14 cellular contexts compared by ENCODE assay signal in genomic region chr7:35831208-35831607, GRCh38. TPM values are rescaled to one million over a fixed set of nuclear protein-coding genes. Genes with fewer than 3 reads are reported as not detected.
A peak's percentile ranks its signal among the peaks of the same experiment; 100 is the strongest.
DNase-seq lines count a peak whose midpoint lies in the region; ATAC-seq and TF ChIP-seq lines count a peak whose summit lies in the region.
"Had no signal": no experiment of that assay in that cellular context is flagged by ENCODE, and none has a peak within 500 bp of the region (broad histone marks: within the 10 kb centered on the region; RNA-seq: fewer than 3 reads in every experiment).

No MANE protein-coding gene starts in this region.

- intact Hi-C loops in sciatic nerve (cut with DNase I), result no loop called here

- peaks cover 100% of the 10 kb centered on the region for H3K79me2 ChIP-seq in GM23248 (ENCODE audit: insufficient read depth)

- H3K4me3 ChIP-seq in GM23248, result peak overlapping the region; percentile 5; the same call in 1 of the 2 replicates
- H3K4me3 ChIP-seq: esophagus muscularis mucosa had no signal

- ATAC-seq in SK-N-SH treated with all-trans-retinoic acid at 6 μM for 48 hours (peak; percentile 84), sciatic nerve (peak; percentile 79)
- ATAC-seq: stimulated activated naive CD8-positive, alpha-beta T cell treated with anti-CD3 and anti-CD28 coated beads, Interleukin-15, amount 100 ng/mL, for 72 hours had no signal

- peaks cover 15% of the 10 kb centered on the region; the same call in 1 of the 2 replicates for H3F3A ChIP-seq in GM23248 (ENCODE audit: insufficient read depth)

- TF ChIP-seq CTCF in GM10266 (IDR thresholded peaks at IDR 0.05; ENCODE audit: control insufficient read depth, insufficient read depth, low read depth, missing control alignments) (no peak), glutamatergic neuron (IDR thresholded peaks at IDR 0.05; ENCODE audit: partially characterized antibody, unreplicated experiment) (no peak)

- H3K4me2 ChIP-seq in GM23248 (ENCODE audit: unreplicated experiment), result peak overlapping the region; percentile 50

- no peak overlapping the region for H2AFZ ChIP-seq in GM23248

- no peak overlapping the region for H3K9ac ChIP-seq in GM23248

- H3K4me1 ChIP-seq in GM23248 (ENCODE audit: insufficient read depth), result peaks cover 28% of the 10 kb centered on the region

- peaks cover 26% of the 10 kb centered on the region; the same call in 1 of the 2 replicates for H3K36me3 ChIP-seq in GM23248 (ENCODE audit: low read depth)

- H3K4me1 Mint-ChIP-seq in glutamatergic neuron (ENCODE audit: low read depth, unreplicated experiment), result peaks cover 18% of the 10 kb centered on the region

- no peaks in the 10 kb centered on the region for H3K36me3 Mint-ChIP-seq in glutamatergic neuron (ENCODE audit: unreplicated experiment)

- 0 out of 2 replicates have a peak, but pooled peaks cover 5% of the 10 kb centered on the region for H4K20me1 ChIP-seq in GM23248 (ENCODE audit: insufficient read depth)

- H3K27me3 Mint-ChIP-seq in glutamatergic neuron (ENCODE audit: unreplicated experiment), result no peaks in the 10 kb centered on the region
- H3K27me3 Mint-ChIP-seq: stimulated activated naive CD8-positive, alpha-beta T cell treated with anti-CD3 and anti-CD28 coated beads, Interleukin-15, amount 100 ng/mL, for 72 hours had no signal

- in situ Hi-C loops in GM23248 (cut with MboI), result no loop called here

- no peaks in the 10 kb centered on the region for H3K9me3 ChIP-seq in GM23248 (ENCODE audit: low read depth)
- H3K9me3 ChIP-seq: esophagus muscularis mucosa, neutrophil had no signal

- no peak overlapping the region for H3K4me3 Mint-ChIP-seq in glutamatergic neuron (ENCODE audit: unreplicated experiment)
- H3K4me3 Mint-ChIP-seq: stimulated activated naive CD8-positive, alpha-beta T cell treated with anti-CD3 and anti-CD28 coated beads, Interleukin-15, amount 100 ng/mL, for 72 hours had no signal

- H3K27me3 ChIP-seq in GM23248 (replicated peaks; ENCODE audit: insufficient read depth), result no peaks in the 10 kb centered on the region
- H3K27me3 ChIP-seq: brain microvascular endothelial cell, esophagus muscularis mucosa, neutrophil had no signal

- no peak overlapping the region for H3K27ac Mint-ChIP-seq in glutamatergic neuron (ENCODE audit: unreplicated experiment)
- H3K27ac Mint-ChIP-seq: stimulated activated naive CD8-positive, alpha-beta T cell treated with anti-CD3 and anti-CD28 coated beads, Interleukin-15, amount 100 ng/mL, for 72 hours had no signal

- H3K27ac ChIP-seq in GM23248, result no peak overlapping the region
- H3K27ac ChIP-seq: brain microvascular endothelial cell, neutrophil had no signal

- DNase-seq in GM23248, result peak; percentile 25
- peak; percentile 34 for DNase-seq in foreskin melanocyte
- no peak for DNase-seq in sciatic nerve (ENCODE audit: low spot score)
- DNase-seq in NCI-H526 treated with DMSO at 0.1 percent for 48 hours (lab: John Stamatoyannopoulos, UW), result no peak
- DNase-seq in GM10266 (ENCODE audit: extremely low spot score), result no peak
- no peak for DNase-seq in glutamatergic neuron
- DNase-seq: activated T-cell treated with anti-CD3 and anti-CD28 coated beads, Interleukin-2, amount 50 U/mL, for 1 hour; brain microvascular endothelial cell; NCI-H510A treated with DMSO at 0.1 percent for 48 hours; SHP77 treated with DMSO at 0.1 percent for 48 hours; stimulated activated naive CD8-positive, alpha-beta T cell treated with anti-CD3 and anti-CD28 coated beads, Interleukin-15, amount 100 ng/mL, for 72 hours had no signal

- peaks cover 4% of the 10 kb centered on the region for H3K9me3 Mint-ChIP-seq in glutamatergic neuron (ENCODE audit: unreplicated experiment)
- H3K9me3 Mint-ChIP-seq: stimulated activated naive CD8-positive, alpha-beta T cell treated with anti-CD3 and anti-CD28 coated beads, Interleukin-15, amount 100 ng/mL, for 72 hours had no signal

- peaks cover 4% of the 10 kb centered on the region; the same call in 1 of the 2 replicates for H3K9me2 ChIP-seq in GM23248 (ENCODE audit: insufficient read depth)

TF ChIP-seq in SK-N-SH treated with all-trans-retinoic acid at 6 μM for 48 hours, 23 proteins besides CTCF, POLR2A, EP300 and RAD21:
- TF ChIP-seq TCF4 (CRISPR knock-in tag; IDR thresholded peaks at IDR 0.05; ENCODE audit: borderline replicate concordance) (no peak), CREB5 (CRISPR knock-in tag; IDR thresholded peaks at IDR 0.05; ENCODE audit: low read depth) (peak; percentile 70; the same call in 1 of the 2 replicates), ISL1 (CRISPR knock-in tag; IDR thresholded peaks at IDR 0.05) (peak; percentile 45; the same call in 1 of the 2 replicates)

RNA-seq across cellular contexts. Expression of gene SEPTIN7, which starts 30.4 kb away (rescaled TPM):
- 368 and 405 TPM in 2 replicates for total RNA-seq in GM23248 (2014; rRNA removed; shearing (Covaris generic))
- 509 and 521 TPM in 2 replicates for polyA plus RNA-seq in GM23248 (2016; fragmentation: Nextera tagmentation; extraction: Ambion mirVana)
- total RNA-seq in sciatic nerve (267 TPM), glutamatergic neuron (ENCODE audit: unreplicated experiment) (189 TPM)

Comparison
In these comparisons a context has a peak if more than half of its experiments do, and no peak if none do; other contexts are left out.
1. DNase-seq: peak in GM23248 (single experiment) and foreskin melanocyte (single experiment); none in sciatic nerve (single experiment), NCI-H526 treated with DMSO at 0.1 percent for 48 hours (single experiment), GM10266 (single experiment) and glutamatergic neuron (single experiment).